ENCODE assay signal across 1 cellular context in the genomic region with DNA sequence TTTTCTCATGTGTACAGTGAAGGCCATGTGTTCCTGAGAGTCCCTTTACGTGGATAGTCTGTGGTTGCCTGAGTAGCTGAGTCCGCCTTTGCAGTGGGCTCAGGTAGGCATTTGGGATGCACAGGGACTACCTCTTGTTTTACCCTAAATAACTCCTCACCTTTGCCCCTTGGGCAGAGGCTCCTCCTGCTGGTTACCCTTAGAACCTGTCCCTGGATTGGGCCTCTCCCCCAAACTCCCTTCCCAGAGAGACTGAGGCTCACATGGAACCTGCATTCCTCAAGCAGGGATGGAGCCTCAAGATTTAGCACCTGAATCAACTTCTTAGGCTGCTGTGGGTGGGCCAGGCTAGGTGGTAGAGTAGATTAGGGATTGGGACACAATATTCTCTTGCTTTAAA.
TF ChIP-seq lines count a peak whose summit lies in the region.

No MANE protein-coding gene starts in this region.

TF ChIP-seq in WTC11, 78 proteins besides CTCF, POLR2A, EP300 and RAD21:
- TF ChIP-seq ZNF219 (CRISPR knock-in tag; IDR thresholded peaks at IDR 0.05; ENCODE audit: borderline replicate concordance) (no peak), FOXP1 (CRISPR knock-in tag; IDR thresholded peaks at IDR 0.05; ENCODE audit: borderline replicate concordance) (no peak)
